8 cellular contexts compared by ENCODE assay signal in genomic region chrX:155070663-155070974, GRCh38. TPM values are rescaled to one million over a fixed set of nuclear protein-coding genes. Genes with fewer than 3 reads are reported as not detected.
DNase-seq lines count a peak whose midpoint lies in the region; ATAC-seq and TF ChIP-seq lines count a peak whose summit lies in the region.

No MANE protein-coding gene starts in this region.

- ATAC-seq in GM19351 (IDR thresholded peaks at IDR 0.05; ENCODE audit: unreplicated experiment) (peak; percentile 26), HG03354 (IDR thresholded peaks at IDR 0.05; ENCODE audit: poor library complexity, severe bottlenecking, unreplicated experiment) (peak; percentile 25), thoracic aorta (ENCODE audit: insufficient number of reproducible peaks, low FRiP score, low read depth) (peak; percentile 24)

- no peaks in the 10 kb centered on the region for H3K36me3 ChIP-seq in adipocyte (ENCODE audit: control insufficient read depth, insufficient read depth, low read length, severe bottlenecking)
- H3K36me3 ChIP-seq in thoracic aorta: no peaks in the 10 kb centered on the region

- H3K27me3 ChIP-seq in adipocyte (replicated peaks; ENCODE audit: control insufficient read depth, insufficient read depth, low read length) (no peaks in the 10 kb centered on the region), layer of hippocampus (ENCODE audit: control insufficient read depth, insufficient read depth, low read length) (no peaks in the 10 kb centered on the region), thoracic aorta (replicated peaks; ENCODE audit: insufficient read depth) (no peaks in the 10 kb centered on the region)

- H3K9me3 ChIP-seq in adipocyte (ENCODE audit: control insufficient read depth, low read length) (no peaks in the 10 kb centered on the region), thoracic aorta (no peaks in the 10 kb centered on the region)

- H3K4me1 ChIP-seq in adipocyte (ENCODE audit: control insufficient read depth, insufficient read depth, low read length) (peaks cover 27% of the 10 kb centered on the region), thoracic aorta (ENCODE audit: control insufficient read depth in 1 of 2, low read depth in 2 of 2) (peaks cover 4 to 7% of the 10 kb centered on the region in 2 donors)

- peak overlapping the region; percentile 87 for H3K9ac ChIP-seq in adipocyte (ENCODE audit: low read length)

- no peak for TF ChIP-seq CTCF in thoracic aorta (IDR thresholded peaks at IDR 0.05)

- DNase-seq in A172 (ENCODE audit: low spot score) (peak; percentile 3), adipocyte (ENCODE audit: low read depth) (peak; percentile 53), thoracic aorta (ENCODE audit: low spot score) (no peak), HuH-7.5 (ENCODE audit: low spot score) (no peak)
- no peak for DNase-seq in stimulated activated CD4-positive, alpha-beta T cell treated with anti-CD3 and anti-CD28 coated beads, Interleukin-1b, Interleukin-23, amount 100 ng/mL, for 48 hours

- H3K27ac ChIP-seq in layer of hippocampus (ENCODE audit: low read depth, low read length) (peak overlapping the region; percentile 62), thoracic aorta (peak overlapping the region; percentile 82 to 86)

- H3K4me3 ChIP-seq in adipocyte (ENCODE audit: low read length) (peak overlapping the region; percentile 86), thoracic aorta (peak overlapping the region; percentile 86)

RNA-seq across cellular contexts. Expression of gene CMC4, which starts 0.3 kb away (rescaled TPM):
- total RNA-seq in A172 (2014; rRNA removed; shearing (Covaris generic)): 25.6 and 38.7 TPM in 2 replicates
- total RNA-seq in thoracic aorta: 10 to 100 TPM; 11.9 to 32.5 TPM

RNA-seq across cellular contexts. Expression of gene MTCP1, which starts 0.3 kb away (rescaled TPM):
- 3.8 and 9.3 TPM in 2 replicates for total RNA-seq in A172 (2014; rRNA removed; shearing (Covaris generic))
- 10 to 100 TPM in 1 of 2 donors, 1 to 10 TPM in 1; 7.4 to 17.8 TPM for total RNA-seq in thoracic aorta

RNA-seq across cellular contexts. Expression of gene BRCC3, which starts 0.7 kb away (rescaled TPM):
- 20.9 and 29.6 TPM in 2 replicates for total RNA-seq in A172 (2014; rRNA removed; shearing (Covaris generic))
- total RNA-seq in thoracic aorta: 10 to 100 TPM in 1 of 2 donors, 1 to 10 TPM in 1; 6.2 to 14.2 TPM

RNA-seq across cellular contexts. Expression of gene FUNDC2, which starts 44.0 kb away (rescaled TPM):
- total RNA-seq in A172 (2014; rRNA removed; shearing (Covaris generic)): 98.9 and 102 TPM in 2 replicates
- 10 to 100 TPM; 43.7 to 51.8 TPM for total RNA-seq in thoracic aorta

RNA-seq across cellular contexts. Expression of gene F8, which starts 48.1 kb away (rescaled TPM):
- total RNA-seq in A172 (2014; rRNA removed; shearing (Covaris generic)): 18.4 and 19.9 TPM in 2 replicates
- total RNA-seq in thoracic aorta: 10 to 100 TPM in 1 of 2 donors, 1 to 10 TPM in 1; 7.7 to 18.1 TPM

Comparison
In these comparisons a context has a peak if more than half of its experiments do, and no peak if none do; other contexts are left out.
1. DNase-seq: peak in A172 (single experiment) and adipocyte (single experiment); none in thoracic aorta (single experiment), HuH-7.5 (single experiment) and stimulated activated CD4-positive, alpha-beta T cell treated with anti-CD3 and anti-CD28 coated beads, Interleukin-1b, Interleukin-23, amount 100 ng/mL, for 48 hours (single experiment).
2. Peak in every context shown above with its lines, with median percentiles within 50 percentile points of each other: ATAC-seq.